1 cellular context compared by ENCODE assay signal in genomic region chr2:54557601-54558187, GRCh38.
TF ChIP-seq lines count a peak whose summit lies in the region.

No MANE protein-coding gene starts in this region.

TF ChIP-seq in HepG2, 621 proteins besides CTCF, POLR2A, EP300 and RAD21 (continued from another document and continues in another):
- TF ChIP-seq ZNF142 (CRISPR knock-in tag; IDR thresholded peaks at IDR 0.05) = peak; percentile 61
- TF ChIP-seq NR3C1 (CRISPR knock-in tag; IDR thresholded peaks at IDR 0.05) = no peak
- TF ChIP-seq PTBP1 (IDR thresholded peaks at IDR 0.05; ENCODE audit: low read depth, low read length, poor library complexity, severe bottlenecking) = no peak
- peak; percentile 94; the same call in 1 of the 2 replicates for TF ChIP-seq CHCHD3 (CRISPR knock-in tag; IDR thresholded peaks at IDR 0.05)
- TF ChIP-seq HDAC2 (CRISPR knock-in tag; IDR thresholded peaks at IDR 0.05) = peak; percentile 79
- peak; percentile 84; the same call in 1 of the 2 replicates for TF ChIP-seq FUBP1 (CRISPR knock-in tag; IDR thresholded peaks at IDR 0.05; ENCODE audit: borderline replicate concordance)
- no peak for TF ChIP-seq MTF1 (CRISPR knock-in tag; IDR thresholded peaks at IDR 0.05)
- TF ChIP-seq ZNF33A (CRISPR knock-in tag; IDR thresholded peaks at IDR 0.05; ENCODE audit: borderline replicate concordance) = no peak
- TF ChIP-seq ZC3H13 (CRISPR knock-in tag; IDR thresholded peaks at IDR 0.05) = no peak
- TF ChIP-seq ZNF749 (CRISPR knock-in tag; IDR thresholded peaks at IDR 0.05; ENCODE audit: borderline replicate concordance) = peak; percentile 78; the same call in 1 of the 2 replicates
- peak; percentile 90 for TF ChIP-seq ATF7-NPFF (CRISPR knock-in tag; IDR thresholded peaks at IDR 0.05; ENCODE audit: low read depth)
- no peak; the same call in none of the 2 replicates for TF ChIP-seq ZNF124 (CRISPR knock-in tag; IDR thresholded peaks at IDR 0.05)
- TF ChIP-seq SIX1 (CRISPR knock-in tag; IDR thresholded peaks at IDR 0.05; ENCODE audit: borderline replicate concordance) = peak; percentile 70; the same call in 1 of the 2 replicates
- no peak for TF ChIP-seq ZNF382 (CRISPR knock-in tag; IDR thresholded peaks at IDR 0.05; ENCODE audit: borderline replicate concordance)
- TF ChIP-seq PRPF4 (IDR thresholded peaks at IDR 0.05; ENCODE audit: low read depth, low read length, poor library complexity, severe bottlenecking) = no peak
- TF ChIP-seq HOMEZ (CRISPR knock-in tag; IDR thresholded peaks at IDR 0.05; ENCODE audit: low read depth) = peak; percentile 49; the same call in 1 of the 2 replicates
- TF ChIP-seq FOSL1 (CRISPR knock-in tag; IDR thresholded peaks at IDR 0.05; ENCODE audit: borderline replicate concordance) = no peak
- no peak for TF ChIP-seq ZNF512 (CRISPR knock-in tag; IDR thresholded peaks at IDR 0.05)
- peak; percentile 98 for TF ChIP-seq RBFOX2 (IDR thresholded peaks at IDR 0.05; ENCODE audit: low read depth, low read length)
- TF ChIP-seq ATF4 (CRISPR knock-in tag; IDR thresholded peaks at IDR 0.05) = peak in 1 of 2 experiments; percentile 64; a peak in 2 of 4 replicates
- no peak for TF ChIP-seq ZZZ3 (CRISPR knock-in tag; IDR thresholded peaks at IDR 0.05; ENCODE audit: borderline replicate concordance)
- TF ChIP-seq ZNF263 (CRISPR knock-in tag; IDR thresholded peaks at IDR 0.05) = peak; percentile 97
- TF ChIP-seq TEAD3 (CRISPR knock-in tag; optimal IDR thresholded peaks at IDR 0.05; ENCODE audit: borderline replicate concordance) = peak; percentile 81
- TF ChIP-seq ZNF138 (CRISPR knock-in tag; IDR thresholded peaks at IDR 0.05; ENCODE audit: low read depth) = peak; percentile 65; the same call in 1 of the 2 replicates
- TF ChIP-seq NFAT5 (CRISPR knock-in tag; IDR thresholded peaks at IDR 0.05) = no peak
- peak; percentile 71; the same call in 1 of the 2 replicates for TF ChIP-seq SMAD1 (CRISPR knock-in tag; IDR thresholded peaks at IDR 0.05; ENCODE audit: borderline replicate concordance, low read depth)
- TF ChIP-seq HDAC1 (CRISPR knock-in tag; IDR thresholded peaks at IDR 0.05) = peak; percentile 88
- TF ChIP-seq ZBTB2 (CRISPR knock-in tag; IDR thresholded peaks at IDR 0.05; ENCODE audit: low read depth) = no peak
- no peak for TF ChIP-seq ZNF362 (CRISPR knock-in tag; IDR thresholded peaks at IDR 0.05; ENCODE audit: borderline replicate concordance)
- TF ChIP-seq THRA (CRISPR knock-in tag; IDR thresholded peaks at IDR 0.05; ENCODE audit: borderline replicate concordance) = peak; percentile 29; the same call in 1 of the 2 replicates
- no peak for TF ChIP-seq SMYD3 (CRISPR knock-in tag; IDR thresholded peaks at IDR 0.05)
- no peak for TF ChIP-seq TERF1 (CRISPR knock-in tag; IDR thresholded peaks at IDR 0.05)
- TF ChIP-seq ZNF724P (CRISPR knock-in tag; IDR thresholded peaks at IDR 0.05; ENCODE audit: borderline replicate concordance) = peak; percentile 62; the same call in 1 of the 2 replicates
